ENCODE assay signal across 19 cellular contexts in genomic region chr16:73011926-73012325, GRCh38. TPM values are rescaled to one million over a fixed set of nuclear protein-coding genes. Genes with fewer than 3 reads are reported as not detected.
A peak's percentile ranks its signal among the peaks of the same experiment; 100 is the strongest.
DNase-seq lines count a peak whose midpoint lies in the region; ATAC-seq, FAIRE-seq and TF ChIP-seq lines count a peak whose summit lies in the region.
"Had no signal": no experiment of that assay in that cellular context is flagged by ENCODE, and none has a peak within 500 bp of the region (broad histone marks: within the 10 kb centered on the region; RNA-seq: fewer than 3 reads in every experiment).

No MANE protein-coding gene starts in this region.

- no peak overlapping the region for H3K4me2 ChIP-seq in A549
- H3K4me2 ChIP-seq in H1 (ENCODE audit: insufficient read depth in 1 of 2, low read depth in 2 of 2, low read length in 2 of 2) = no peak overlapping the region

- no peak overlapping the region for H3K27ac Mint-ChIP-seq in HFFc6
- H3K27ac Mint-ChIP-seq in MCF 10A (ENCODE audit: low read depth, unreplicated experiment) = no peak overlapping the region

- no peaks in the 10 kb centered on the region for H3K9me3 Mint-ChIP-seq in HFFc6
- H3K9me3 Mint-ChIP-seq in MCF 10A (ENCODE audit: unreplicated experiment) = no peaks in the 10 kb centered on the region

- no peaks in the 10 kb centered on the region for H3K36me3 ChIP-seq in H1 (ENCODE audit: control insufficient read depth in 2 of 4, insufficient read depth in 4 of 4, low read length in 3 of 4)
- H3K36me3 ChIP-seq in aorta (ENCODE audit: control insufficient read depth in 1 of 2, insufficient read depth in 2 of 2, low read length in 1 of 2) = no peaks in the 10 kb centered on the region
- H3K36me3 ChIP-seq in stomach = no peaks in the 10 kb centered on the region
- H3K36me3 ChIP-seq: colonic mucosa had no signal

- H2AFZ ChIP-seq in H1 (ENCODE audit: low read length) = no peak overlapping the region

- H3K4me1 ChIP-seq in A549 (peaks cover 45% of the 10 kb centered on the region), H1 (replicated peaks in 1 of 4; ENCODE audit: control insufficient read depth in 3 of 4, insufficient read depth in 4 of 4, low read length in 3 of 4) (peaks cover 0 to 5% (median 0%) of the 10 kb centered on the region in 4 experiments; a peak in 1 of 7 replicates), aorta (ENCODE audit: control insufficient read depth in 1 of 2, insufficient read depth in 2 of 2, low read length in 2 of 2) (peaks cover 3 to 5% of the 10 kb centered on the region in 2 donors), stomach (peaks cover 17 to 52% (median 23%) of the 10 kb centered on the region in 4 donors)

- no peaks in the 10 kb centered on the region for H3K27me3 ChIP-seq in H1 (replicated peaks in 1 of 4; ENCODE audit: control insufficient read depth in 3 of 4, extremely low read depth in 1 of 4, insufficient read depth in 3 of 4, low read length in 3 of 4)
- no peaks in the 10 kb centered on the region for H3K27me3 ChIP-seq in aorta (ENCODE audit: control insufficient read depth in 1 of 2, insufficient read depth in 2 of 2, low read length in 1 of 2)
- no peaks in the 10 kb centered on the region for H3K27me3 ChIP-seq in stomach
- H3K27me3 ChIP-seq: colonic mucosa had no signal

- TF ChIP-seq EP300 in A549 (IDR thresholded peaks at IDR 0.05) = no peak
- TF ChIP-seq EP300 in H1 (IDR thresholded peaks at IDR 0.05; ENCODE audit: borderline replicate concordance in 1 of 2, low read depth in 2 of 2, low read length in 2 of 2) = no peak
- no peak for TF ChIP-seq EP300 in stomach (IDR thresholded peaks at IDR 0.05)

- no peak overlapping the region for H4K5ac ChIP-seq in H1 (ENCODE audit: insufficient read length, low read depth, low read length)

- H3K27ac ChIP-seq in A549 (no peak overlapping the region), H1 (ENCODE audit: low read depth, low read length) (no peak overlapping the region), aorta (ENCODE audit: low read depth in 1 of 2, low read length in 2 of 2) (no peak overlapping the region), stomach (no peak overlapping the region)
- H3K27ac ChIP-seq: colonic mucosa had no signal

- H3K79me2 ChIP-seq in H1 (ENCODE audit: control insufficient read depth in 1 of 2, insufficient read depth in 2 of 2, low read length in 2 of 2) = no peaks in the 10 kb centered on the region

- no peak overlapping the region for H4K91ac ChIP-seq in H1 (replicated peaks; ENCODE audit: insufficient read length, low read length)

- H2BK15ac ChIP-seq in H1 (ENCODE audit: low read length) = no peak overlapping the region

- 68% methylated on average over 4 of the region's 4 CpGs for WGBS in A549 (ENCODE audit: missing lambda C conversion rate)
- WGBS in H1 (ENCODE audit: extremely low coverage in 1 of 2, insufficient coverage in 1 of 2, insufficient read length in 1 of 2, insufficient replicate concordance in 2 of 2, low coverage in 1 of 2, low lambda C conversion rate in 2 of 2, missing lambda C conversion rate in 1 of 2), 2 experiments = 62% methylated on average over 4 of the region's 4 CpGs; no CpG with 5 or more reads in 1 of the 2 experiments
- 61 to 67% methylated on average over 4 of the region's 4 CpGs for WGBS in aorta, 2 donors
- WGBS in stomach, 5 donors = 80 to 83% (median 81%) methylated on average over 4 of the region's 4 CpGs

- TF ChIP-seq CTCF in A549 (IDR thresholded peaks at IDR 0.05) (0 out of 3 replicates have a peak, but pooled peaks have one; percentile 11), HFFc6 (IDR thresholded peaks at IDR 0.05) (peak; percentile 28), H1 (IDR thresholded peaks at IDR 0.05; ENCODE audit: control extremely low read depth in 1 of 3, insufficient read depth in 1 of 3, low read depth in 1 of 3, low read length in 3 of 3) (peak in 2 of 3 experiments; percentile 50 to 56; a peak in 2 of 4 replicates), MCF 10A (IDR thresholded peaks at IDR 0.05; ENCODE audit: unreplicated experiment) (no peak), stomach (IDR thresholded peaks at IDR 0.05) (no peak)

- intact Hi-C loops in MCF 10A (cut with micrococcal nuclease) (no loop called here), aorta (cut with DNase I) (no loop called here), stomach (cut with DNase I; ENCODE audit: low total_unique reads) (no loop called here)

- H3K36me3 Mint-ChIP-seq in HFFc6 (ENCODE audit: low read depth) (peaks cover 9% of the 10 kb centered on the region), MCF 10A (ENCODE audit: insufficient read depth, unreplicated experiment) (no peaks in the 10 kb centered on the region)

- no peaks in the 10 kb centered on the region; the same call in 1 of the 2 replicates for H3K27me3 Mint-ChIP-seq in HFFc6 (ENCODE audit: insufficient read depth)
- no peaks in the 10 kb centered on the region for H3K27me3 Mint-ChIP-seq in MCF 10A (ENCODE audit: insufficient read depth, unreplicated experiment)

- H3K4me1 Mint-ChIP-seq in HFFc6 (ENCODE audit: low read depth) (peaks cover 42% of the 10 kb centered on the region), MCF 10A (ENCODE audit: insufficient read depth, unreplicated experiment) (peaks cover 19% of the 10 kb centered on the region)

- TF ChIP-seq RAD21 in A549 (conservative IDR thresholded peaks at IDR 0.05 in 1 of 2, IDR thresholded peaks at IDR 0.05 in 1 of 2) (no peak), H1 (IDR thresholded peaks at IDR 0.05 in 1 of 2, conservative IDR thresholded peaks at IDR 0.05 in 1 of 2; ENCODE audit: low read depth in 2 of 2, low read length in 2 of 2) (peak; percentile 18 to 51; a peak in 3 of 4 replicates)

- FAIRE-seq in A549 (lab: Jason Lieb, UNC) (no peak), H1 (lab: Jason Lieb, UNC) (no peak)
- FAIRE-seq: astrocyte, endothelial cell of umbilical vein had no signal

- H3K23me2 ChIP-seq in H1 (ENCODE audit: low read depth, low read length) = no peaks in the 10 kb centered on the region

- ATAC-seq in A549 (peak in 1 of 2 experiments; percentile 21; a peak in 1 of 6 replicates), aorta (ENCODE audit: low FRiP score) (no peak), HG03135 (IDR thresholded peaks at IDR 0.05; ENCODE audit: unreplicated experiment) (no peak)

- H2BK12ac ChIP-seq in H1 (ENCODE audit: low read depth, low read length) = no peak overlapping the region

- no peak overlapping the region for H3K9ac ChIP-seq in H1 (replicated peaks in 1 of 4; ENCODE audit: extremely low read depth in 1 of 4, low read depth in 3 of 4, low read length in 3 of 4)

- H2BK5ac ChIP-seq in H1 (ENCODE audit: low read depth, low read length) = no peak overlapping the region

- H4K20me1 ChIP-seq in H1 (replicated peaks in 1 of 2; ENCODE audit: control insufficient read depth in 1 of 2, insufficient read depth in 2 of 2, low read length in 2 of 2) = no peaks in the 10 kb centered on the region

- H3K14ac ChIP-seq in H1 (ENCODE audit: insufficient read length) = no peak overlapping the region

- H3K4ac ChIP-seq in H1 (replicated peaks; ENCODE audit: insufficient read length, low read depth, low read length) = no peak overlapping the region

- H3K23ac ChIP-seq in H1 (ENCODE audit: insufficient read length) = no peak overlapping the region

- no TSS peak for BruUV-seq in MCF 10A (replicated peaks; lab: Mats Ljungman, UMichigan)

- no peak overlapping the region for H2BK120ac ChIP-seq in H1 (replicated peaks; ENCODE audit: low read depth, low read length)

- no peak overlapping the region for H4K8ac ChIP-seq in H1 (ENCODE audit: extremely low read depth, insufficient read depth, low read length)

- no peaks in the 10 kb centered on the region for H3K79me1 ChIP-seq in H1 (ENCODE audit: low read depth, low read length)

- POLR2A ChIA-PET in A549 (lab: Yijun Ruan, JAX) = no interaction called here
- POLR2A ChIA-PET in H1 (lab: Charles Lee; ENCODE audit: partially characterized antibody) = no interaction called here
- POLR2A ChIA-PET in MCF 10A (lab: Yijun Ruan, JAX) = interaction anchor here (0.6 to 0.9 kb wide), 2 partner anchors 15 to 44 kb away, joined by 3 to 4 read pairs; no protein-coding TSS in a partner anchor

- H3K18ac ChIP-seq in H1 (ENCODE audit: extremely low read depth, low read length) = no peak overlapping the region

- H2BK20ac ChIP-seq in H1 (ENCODE audit: low read length) = no peak overlapping the region

- TF ChIP-seq POLR2A in A549 (IDR thresholded peaks at IDR 0.05; ENCODE audit: low read length) = no peak
- no peak for TF ChIP-seq POLR2A in H1 (IDR thresholded peaks at IDR 0.05; ENCODE audit: control extremely low read depth in 1 of 2, low read depth in 2 of 2, low read length in 2 of 2)
- TF ChIP-seq POLR2A in stomach (IDR thresholded peaks at IDR 0.05) = no peak

- H2AK5ac ChIP-seq in H1 (ENCODE audit: low read depth, low read length) = no peak overlapping the region

- H3K9me3 ChIP-seq in A549 (no peaks in the 10 kb centered on the region), H1 (ENCODE audit: insufficient read depth in 2 of 2, low read depth in 1 of 2, low read length in 1 of 2) (no peaks in the 10 kb centered on the region), aorta (ENCODE audit: control insufficient read depth, low read length) (no peaks in the 10 kb centered on the region), stomach (no peaks in the 10 kb centered on the region)
- H3K9me3 ChIP-seq: colonic mucosa had no signal

- no peak overlapping the region for H3K4me3 ChIP-seq in A549
- no peak overlapping the region for H3K4me3 ChIP-seq in H1 (ENCODE audit: extremely low read depth in 1 of 4, insufficient read depth in 2 of 4, low read depth in 3 of 4, low read length in 4 of 4)
- H3K4me3 ChIP-seq in aorta (ENCODE audit: low read length in 2 of 2) = no peak overlapping the region
- no peak overlapping the region for H3K4me3 ChIP-seq in stomach
- H3K4me3 ChIP-seq: colonic mucosa had no signal

- CTCF ChIA-PET in A549 (lab: Yijun Ruan, JAX) = interaction anchor here (0.7 to 1.0 kb wide), 2 partner anchors 36 to 60 kb away, joined by 3 read pairs; partner anchors contain the start of gene ZFHX3
- CTCF ChIA-PET in H1 (lab: Charles Lee; ENCODE audit: partially characterized antibody) = interaction anchor here (0.6 to 3.5 kb wide), 16 partner anchors 9 to 467 kb away, joined by 3 to 33 read pairs (median 3); no protein-coding TSS in a partner anchor
- CTCF ChIA-PET in MCF 10A (lab: Yijun Ruan, JAX) = interaction anchor here (0.6 to 1.9 kb wide), 3 partner anchors 11 to 179 kb away, joined by 3 to 6 read pairs (median 3); no protein-coding TSS in a partner anchor

- no peak overlapping the region for H3K4me3 Mint-ChIP-seq in HFFc6
- H3K4me3 Mint-ChIP-seq in MCF 10A (ENCODE audit: unreplicated experiment) = no peak overlapping the region

- H3K56ac ChIP-seq in H1 (replicated peaks; ENCODE audit: insufficient read length, low read depth, low read length) = no peak overlapping the region

- no peak for DNase-seq in A549 (ENCODE audit: low read depth in 1 of 2, low spot score in 1 of 2)
- DNase-seq in HFFc6 = no peak
- peak; percentile 56 for DNase-seq in NCI-H69 (lab: John Stamatoyannopoulos, UW)
- DNase-seq in H1 (ENCODE audit: low read depth in 1 of 2, low spot score in 2 of 2) = no peak
- DNase-seq in MCF 10A (ENCODE audit: unreplicated experiment) = no peak
- DNase-seq in aorta = no peak
- no peak for DNase-seq in stomach
- DNase-seq: activated CD4-positive, CD25-positive, alpha-beta regulatory T cell treated with anti-CD3 and anti-CD28 coated beads, Interleukin-2, amount 50 U/mL, for 72 hours; activated naive CD4-positive, alpha-beta T cell; colonic mucosa; EL; foreskin fibroblast; NCI-H1092 treated with DMSO at 0.1 percent for 48 hours; NCI-H2227 treated with DMSO at 0.1 percent for 48 hours; nucleus accumbens; SHP77 had no signal

RNA-seq across cellular contexts. Expression of gene ZFHX3, which starts 36.0 kb away (rescaled TPM):
- 6.5 and 11.0 TPM in 2 replicates for polyA plus RNA-seq in A549 (2011; rRNA removed)
- polyA plus RNA-seq in A549 (2012; cell fraction: cytosol; rRNA removed) = 2.9 and 4.0 TPM in 2 replicates
- 4.6 and 5.1 TPM in 2 replicates for polyA plus RNA-seq in A549 (2012; cell fraction: nucleus; rRNA removed)
- 3.9 to 4.0 TPM (median 3.9 TPM) in 3 replicates for polyA plus RNA-seq in A549 (2017; fragmentation: RNase III; extraction: RNeasy Plus Mini Kit Qiagen cat#74134 plus additional on column Dnase treatment)
- 25.9 and 28.7 TPM in 2 replicates for polyA minus RNA-seq in A549 (2011; rRNA and poly(A)+ RNA removed)
- 10 to 100 TPM; 14.5 to 25.8 (median 15.8) TPM for total RNA-seq in HFFc6 (2021; fragmentation: NEBNext Ultra II Directional; extraction: Animal tissue kit (Norgen Biotek cat#: 25700))
- 0.90 and 0.99 TPM in 2 replicates for total RNA-seq in H1 (2021; fragmentation: NEBNext Ultra II Directional; extraction: Animal tissue kit (Norgen Biotek cat#: 25700))
- polyA plus RNA-seq in H1 (2011; rRNA removed) = 0.08 and 0.11 TPM in 2 replicates
- polyA plus RNA-seq in H1 (2011; cell fraction: cytosol; rRNA removed) = 0.09 TPM
- 0.27 TPM for polyA plus RNA-seq in H1 (2011; cell fraction: nucleus; rRNA removed)
- polyA plus RNA-seq in H1 (2012, experiment 1 of 2) = 0.71 to 1.2 TPM (median 1.0 TPM) in 4 replicates
- polyA plus RNA-seq in H1 (2012, experiment 2 of 2) = 0.04 TPM
- polyA plus RNA-seq in H1 (2013, experiment 1 of 2) = 0.30 TPM
- polyA plus RNA-seq in H1 (2013, experiment 2 of 2) = 0.26 TPM
- 0.41 and 0.57 TPM in 2 replicates for polyA minus RNA-seq in H1 (2011; rRNA and poly(A)+ RNA removed)
- polyA minus RNA-seq in H1 (2011; cell fraction: cytosol; rRNA and poly(A)+ RNA removed) = 0.44 TPM
- 0.90 TPM for polyA minus RNA-seq in H1 (2011; cell fraction: nucleus; rRNA and poly(A)+ RNA removed)
- 21.1 and 27.4 TPM in 2 replicates for total RNA-seq in MCF 10A (2022)
- 10 to 100 TPM; 67.4 to 96.9 TPM for total RNA-seq in aorta
- 1 to 10 TPM; 4.3 to 8.0 TPM for polyA plus RNA-seq in aorta
- 10 to 100 TPM; 11.7 to 27.5 (median 13.6) TPM for total RNA-seq in stomach
- 1 to 10 TPM; 1.1 to 2.1 (median 1.5) TPM for polyA plus RNA-seq in stomach

Comparison
In these comparisons a context has a peak if more than half of its experiments do, and no peak if none do; other contexts are left out.
1. CTCF ChIP-seq: peak in A549 (single experiment), HFFc6 (single experiment) and H1 (2 of 3); none in MCF 10A (single experiment) and stomach (0 of 7).
2. Of the 18 proteins assayed by ChIP-seq in both H1 and A549: peak only in H1: RAD21; only in A549: none; in both: CTCF; in neither: 16.